23 cellular contexts compared by ENCODE assay signal in genomic region chr13:97229699-97230098, GRCh38. TPM values are rescaled to one million over a fixed set of nuclear protein-coding genes. Genes with fewer than 3 reads are reported as not detected.
DNase-seq lines count a peak whose midpoint lies in the region; ATAC-seq and TF ChIP-seq lines count a peak whose summit lies in the region.
"Had no signal": no experiment of that assay in that cellular context is flagged by ENCODE, and none has a peak within 500 bp of the region (broad histone marks: within the 10 kb centered on the region; RNA-seq: fewer than 3 reads in every experiment).

No MANE protein-coding gene starts in this region.

- no peak for TF ChIP-seq POLR2A in sigmoid colon (IDR thresholded peaks at IDR 0.05)

- TF ChIP-seq RAD21 in SK-N-SH (IDR thresholded peaks at IDR 0.05; ENCODE audit: low read length) (no peak), liver (IDR thresholded peaks at IDR 0.05) (no peak)

- H2AFZ ChIP-seq in SK-N-SH (ENCODE audit: low read depth) = no peak overlapping the region

- H3K27ac ChIP-seq in SK-N-SH (ENCODE audit: low read depth in 2 of 2, low read length in 1 of 2) = peak overlapping the region in 1 of 2 experiments; percentile 83; a peak in 2 of 4 replicates
- peak overlapping the region; percentile 43 to 46 for H3K27ac ChIP-seq in liver (ENCODE audit: low read depth in 1 of 2, low read length in 2 of 2)
- peak overlapping the region in 3 of 4 donors; percentile 17 to 94 (median 93) for H3K27ac ChIP-seq in sigmoid colon
- no peak overlapping the region for H3K27ac ChIP-seq in naive thymus-derived CD4-positive, alpha-beta T cell (ENCODE audit: low read depth, low read length)
- H3K27ac ChIP-seq: 22Rv1, HL-60, SJCRH30 had no signal

- H3K4me1 ChIP-seq in SK-N-SH (ENCODE audit: control insufficient read depth in 1 of 2, insufficient read depth in 2 of 2, low read depth in 1 of 2, low read length in 1 of 2) (peaks cover 40 to 45% of the 10 kb centered on the region in 2 experiments), liver (ENCODE audit: control insufficient read depth in 4 of 4, insufficient read depth in 4 of 4, low read length in 3 of 4) (peaks cover 23 to 67% (median 59%) of the 10 kb centered on the region in 4 donors), sigmoid colon (peaks cover 0 to 91% (median 85%) of the 10 kb centered on the region in 4 donors), HAP-1 (peaks cover 37% of the 10 kb centered on the region)
- H3K4me1 ChIP-seq in naive thymus-derived CD4-positive, alpha-beta T cell (ENCODE audit: control insufficient read depth in 2 of 2, insufficient read depth in 2 of 2, low read length in 2 of 2) = peaks cover 32 to 34% of the 10 kb centered on the region in 2 donors

- no peak overlapping the region for H3K4me3 Mint-ChIP-seq in chondrocyte (ENCODE audit: unreplicated experiment)
- no peak overlapping the region for H3K4me3 Mint-ChIP-seq in naive thymus-derived CD4-positive, alpha-beta T cell
- H3K4me3 Mint-ChIP-seq: B cell; CD4-positive, CD25-positive, alpha-beta regulatory T cell had no signal

- H3K36me3 ChIP-seq in SK-N-SH (replicated peaks in 1 of 2; ENCODE audit: control insufficient read depth in 1 of 2, insufficient read depth in 2 of 2, low read length in 1 of 2) (peaks cover 24 to 43% of the 10 kb centered on the region in 2 experiments), liver (ENCODE audit: control insufficient read depth in 4 of 4, insufficient read depth in 3 of 4, low read depth in 1 of 4, low read length in 3 of 4) (peaks cover 4 to 8% (median 6%) of the 10 kb centered on the region in 4 donors), sigmoid colon (no peaks in the 10 kb centered on the region), HAP-1 (replicated peaks) (no peaks in the 10 kb centered on the region; the same call in 1 of the 2 replicates)
- peaks cover 0 to 7% (median 0%) of the 10 kb centered on the region in 3 experiments for H3K36me3 ChIP-seq in naive thymus-derived CD4-positive, alpha-beta T cell (ENCODE audit: control insufficient read depth in 2 of 3, insufficient read depth in 3 of 3, low read length in 3 of 3)

- no peak for ATAC-seq in SK-N-SH treated with all-trans-retinoic acid at 6 μM for 48 hours
- ATAC-seq in HG02678 (IDR thresholded peaks at IDR 0.05; ENCODE audit: unreplicated experiment) = no peak
- no peak for ATAC-seq in naive thymus-derived CD4-positive, alpha-beta T cell
- ATAC-seq: HCT116 had no signal

- H3F3A ChIP-seq in SK-N-SH (replicated peaks; ENCODE audit: insufficient read depth) = peaks cover 45% of the 10 kb centered on the region

- H4K20me1 ChIP-seq in SK-N-SH (ENCODE audit: insufficient read depth) = peaks cover 12% of the 10 kb centered on the region; the same call in 1 of the 2 replicates

- H3K9me3 Mint-ChIP-seq in chondrocyte (ENCODE audit: low read depth) = no peaks in the 10 kb centered on the region
- H3K9me3 Mint-ChIP-seq in naive thymus-derived CD4-positive, alpha-beta T cell = no peaks in the 10 kb centered on the region
- H3K9me3 Mint-ChIP-seq: CD4-positive, CD25-positive, alpha-beta regulatory T cell; IgD-negative memory B cell had no signal

- peaks cover 6% of the 10 kb centered on the region for H3K36me3 Mint-ChIP-seq in chondrocyte (ENCODE audit: low read depth)
- H3K36me3 Mint-ChIP-seq in naive thymus-derived CD4-positive, alpha-beta T cell = peaks cover 0 to 31% (median 17%) of the 10 kb centered on the region in 5 donors

- DNase-seq in SK-N-SH (no peak), chondrocyte (ENCODE audit: low spot score) (no peak), sigmoid colon (no peak), HAP-1 (ENCODE audit: low spot score in 2 of 2) (no peak)
- no peak for DNase-seq in naive thymus-derived CD4-positive, alpha-beta T cell
- DNase-seq: CD4-positive, CD25-positive, alpha-beta regulatory T cell; COR-L47; DMS153; GDM1; Karpas-422; NCI-H1417 treated with DMSO at 0.1 percent for 48 hours; NCI-H187 treated with DMSO at 0.1 percent for 48 hours; NCI-H524; NCI-H82; SJCRH30 had no signal

- H3K4me1 Mint-ChIP-seq in chondrocyte (ENCODE audit: low read depth) = peaks cover 68% of the 10 kb centered on the region
- H3K4me1 Mint-ChIP-seq in naive thymus-derived CD4-positive, alpha-beta T cell = peaks cover 34 to 84% (median 75%) of the 10 kb centered on the region in 7 donors

- H3K9me3 ChIP-seq in SK-N-SH = no peaks in the 10 kb centered on the region
- no peaks in the 10 kb centered on the region for H3K9me3 ChIP-seq in liver (ENCODE audit: control insufficient read depth in 4 of 4, low read length in 3 of 4)
- H3K9me3 ChIP-seq in sigmoid colon = no peaks in the 10 kb centered on the region
- no peaks in the 10 kb centered on the region for H3K9me3 ChIP-seq in naive thymus-derived CD4-positive, alpha-beta T cell (ENCODE audit: control insufficient read depth in 2 of 3, low read length in 3 of 3)
- no peaks in the 10 kb centered on the region for H3K9me3 ChIP-seq in HAP-1
- H3K9me3 ChIP-seq: SJCRH30 had no signal

- CTCF ChIA-PET in SK-N-SH (lab: Yijun Ruan, JAX) = interaction anchor here (0.9 to 8.6 kb wide), 3 partner anchors 114 to 120 kb away, joined by 3 to 80 read pairs (median 4); no protein-coding TSS in a partner anchor
- CTCF ChIA-PET in naive thymus-derived CD4-positive, alpha-beta T cell (lab: Charles Lee) = interaction anchor here (0.6 kb wide), 1 partner anchor 15 kb away, joined by 3 read pairs; no protein-coding TSS in a partner anchor

- intact Hi-C loops in sigmoid colon (cut with DNase I) = loop anchor here (10.0 kb wide), 1 partner anchor 205 kb away; no protein-coding TSS in a partner anchor
- intact Hi-C loops in naive thymus-derived CD4-positive, alpha-beta T cell (cut with micrococcal nuclease) = loop anchor here (5.0 to 10.0 kb wide), 3 partner anchors 37 to 1345 kb away; partner anchors contain the start of gene STK24 (in 1 of the 2)

- H3K27ac Mint-ChIP-seq in chondrocyte (ENCODE audit: unreplicated experiment) = peak overlapping the region; percentile 18
- H3K27ac Mint-ChIP-seq in naive thymus-derived CD4-positive, alpha-beta T cell = no peak overlapping the region
- H3K27ac Mint-ChIP-seq: B cell had no signal

- H3K27me3 Mint-ChIP-seq in chondrocyte (ENCODE audit: low read depth) = no peaks in the 10 kb centered on the region
- H3K27me3 Mint-ChIP-seq in naive thymus-derived CD4-positive, alpha-beta T cell = no peaks in the 10 kb centered on the region
- H3K27me3 Mint-ChIP-seq: B cell; CD4-positive, CD25-positive, alpha-beta regulatory T cell; IgD-negative memory B cell had no signal

- H3K9ac ChIP-seq in SK-N-SH (no peak overlapping the region), liver (ENCODE audit: low read depth in 1 of 2, low read length in 2 of 2) (no peak overlapping the region)

- WGBS in SK-N-SH (ENCODE audit: low lambda C conversion rate) = 99% methylated on average over 3 of the region's 3 CpGs
- WGBS in liver = 63% methylated on average over 3 of the region's 3 CpGs
- WGBS in sigmoid colon, 2 donors = 96 to 97% methylated on average over 3 of the region's 3 CpGs

- H3K27me3 ChIP-seq in SK-N-SH (ENCODE audit: insufficient read depth) = no peaks in the 10 kb centered on the region
- H3K27me3 ChIP-seq in liver (ENCODE audit: control insufficient read depth in 4 of 4, insufficient read depth in 4 of 4, low read length in 3 of 4) = no peaks in the 10 kb centered on the region
- H3K27me3 ChIP-seq in sigmoid colon = no peaks in the 10 kb centered on the region
- H3K27me3 ChIP-seq in naive thymus-derived CD4-positive, alpha-beta T cell (ENCODE audit: control insufficient read depth in 2 of 2, insufficient read depth in 2 of 2, low read length in 2 of 2) = no peaks in the 10 kb centered on the region
- H3K27me3 ChIP-seq in HAP-1 (ENCODE audit: low read depth) = no peaks in the 10 kb centered on the region
- H3K27me3 ChIP-seq: SJCRH30 had no signal

- no peak for TF ChIP-seq CTCF in SK-N-SH (IDR thresholded peaks at IDR 0.05)
- no peak for TF ChIP-seq CTCF in chondrocyte (IDR thresholded peaks at IDR 0.05)
- TF ChIP-seq CTCF in liver (IDR thresholded peaks at IDR 0.05; ENCODE audit: low read depth, low read length, missing input control) = no peak
- no peak for TF ChIP-seq CTCF in sigmoid colon (IDR thresholded peaks at IDR 0.05)

- peaks cover 99% of the 10 kb centered on the region for H3K79me2 ChIP-seq in SK-N-SH (ENCODE audit: insufficient read depth)

- no peak overlapping the region for H3K4me3 ChIP-seq in SK-N-SH (ENCODE audit: low read depth in 2 of 2, low read length in 1 of 2)
- no peak overlapping the region for H3K4me3 ChIP-seq in liver (ENCODE audit: low read depth in 1 of 3, low read length in 3 of 3)
- no peak overlapping the region for H3K4me3 ChIP-seq in sigmoid colon
- no peak overlapping the region for H3K4me3 ChIP-seq in naive thymus-derived CD4-positive, alpha-beta T cell (ENCODE audit: low read length)
- no peak overlapping the region for H3K4me3 ChIP-seq in HAP-1
- H3K4me3 ChIP-seq: SJCRH30 had no signal

- POLR2A ChIA-PET in SK-N-SH (lab: Yijun Ruan, JAX) = no interaction called here
- POLR2A ChIA-PET in naive thymus-derived CD4-positive, alpha-beta T cell (lab: Charles Lee) = no interaction called here

- TF ChIP-seq EP300 in SK-N-SH (IDR thresholded peaks at IDR 0.05; ENCODE audit: borderline replicate concordance in 1 of 2, low read depth in 1 of 2, low read length in 1 of 2) (no peak), sigmoid colon (IDR thresholded peaks at IDR 0.05) (no peak)

- no peaks in the 10 kb centered on the region for H3K9me2 ChIP-seq in SK-N-SH

- peak overlapping the region; percentile 68 for H3K4me2 ChIP-seq in SK-N-SH

- in situ Hi-C loops in HAP-1 (cut with MboI; ENCODE audit: low sequenced_read_pairs) = no loop called here

TF ChIP-seq in SK-N-SH, 30 proteins besides CTCF, POLR2A, EP300 and RAD21 (continues in another document):
- TF ChIP-seq FOXM1 (IDR thresholded peaks at IDR 0.05; ENCODE audit: low read depth) (no peak), JUND (IDR thresholded peaks at IDR 0.05) (no peak), SIN3A (IDR thresholded peaks at IDR 0.05; ENCODE audit: borderline replicate concordance, low read depth, low read length) (no peak)

TF ChIP-seq in SK-N-SH treated with all-trans-retinoic acid at 6 μM for 48 hours, 23 proteins besides CTCF, POLR2A, EP300 and RAD21:
- no peak for TF ChIP-seq ISL1 (CRISPR knock-in tag; IDR thresholded peaks at IDR 0.05)

TF ChIP-seq in liver, 16 proteins besides CTCF, POLR2A, EP300 and RAD21 (continues in another document):
- TF ChIP-seq MAX (IDR thresholded peaks at IDR 0.05) (peak; percentile 32), TAF1 (conservative IDR thresholded peaks at IDR 0.05) (no peak), SP1 (IDR thresholded peaks at IDR 0.05) (no peak)

RNA-seq across cellular contexts. Expression of gene MBNL2, which starts 7.6 kb away (rescaled TPM):
- 24.5 and 27.9 TPM in 2 replicates for polyA plus RNA-seq in SK-N-SH (2012; rRNA removed)
- polyA plus RNA-seq in SK-N-SH (2012; cell fraction: cytosol; rRNA removed) = 38.4 and 46.6 TPM in 2 replicates
- polyA plus RNA-seq in SK-N-SH (2012; cell fraction: nucleus; rRNA removed) = 21.4 and 39.6 TPM in 2 replicates
- total RNA-seq in chondrocyte = 40.1 to 65.1 TPM (median 41.3 TPM) in 3 replicates
- 10 to 100 TPM; 16.0 to 49.6 TPM for total RNA-seq in liver
- 10 to 100 TPM; 32.5 to 41.0 TPM for polyA plus RNA-seq in liver
- total RNA-seq in sigmoid colon = 100 to 1,000 TPM in 1 of 4 donors, 10 to 100 TPM in 3; 84.7 to 110 (median 95.1) TPM
- polyA plus RNA-seq in sigmoid colon = 10 to 100 TPM; 11.8 to 16.2 (median 14.8) TPM
- 10 to 100 TPM; 13.4 to 28.6 (median 24.6) TPM for total RNA-seq in naive thymus-derived CD4-positive, alpha-beta T cell
- 10 to 100 TPM; 15.1 to 15.4 TPM for polyA plus RNA-seq in naive thymus-derived CD4-positive, alpha-beta T cell
